18 cellular contexts compared by ENCODE assay signal in the genomic region with DNA sequence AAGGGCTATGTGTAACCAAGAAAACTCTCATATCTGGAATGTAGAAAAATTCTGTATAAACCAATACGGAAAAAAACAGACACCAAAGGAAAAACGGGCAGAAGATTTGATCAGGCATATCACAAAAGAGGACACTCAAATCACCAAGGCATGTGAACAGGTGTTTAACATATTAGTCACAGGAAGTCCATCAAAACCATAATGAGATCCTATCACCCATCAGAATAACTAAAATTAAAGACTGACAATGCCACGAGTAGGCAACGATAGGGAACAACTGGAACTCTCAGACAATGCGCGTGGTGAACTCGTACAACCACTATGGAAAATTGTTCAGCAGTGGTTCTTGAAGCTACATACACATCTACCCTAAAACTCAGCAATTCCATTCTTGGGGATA.
DNase-seq lines count a peak whose midpoint lies in the region; ATAC-seq and TF ChIP-seq lines count a peak whose summit lies in the region.
"Had no signal": no experiment of that assay in that cellular context is flagged by ENCODE, and none has a peak within 500 bp of the region (broad histone marks: within the 10 kb centered on the region; RNA-seq: fewer than 3 reads in every experiment).

No MANE protein-coding gene starts in this region.

- CTCF ChIA-PET in activated B cell treated with CpG ODN at 0.5 μM for 24 hours (lab: Charles Lee): no interaction called here

- intact Hi-C loops in left ventricle myocardium inferior (cut with micrococcal nuclease): no loop called here
- intact Hi-C loops in cardiac septum (cut with DNase I): no loop called here
- intact Hi-C loops in activated B cell treated with CpG ODN at 0.5 μM for 24 hours (cut with micrococcal nuclease): no loop called here
- intact Hi-C loops in gastrocnemius medialis (cut with DNase I; ENCODE audit: low total_unique reads): no loop called here

- DNase-seq in left ventricle myocardium inferior: no peak
- DNase-seq in cardiac septum (ENCODE audit: low spot score): no peak
- no peak for DNase-seq in activated B cell treated with CpG ODN at 0.5 μM for 24 hours
- no peak for DNase-seq in memory B cell (ENCODE audit: low spot score in 2 of 2)
- DNase-seq in gastrocnemius medialis: no peak
- no peak for DNase-seq in HK-2 (ENCODE audit: unreplicated experiment)
- DNase-seq: 8988T; Calu3; CD8-positive, alpha-beta T cell; DMS79; GDM1; HCEC 1CT had no signal

- no peaks in the 10 kb centered on the region for H3K27me3 ChIP-seq in left ventricle myocardium inferior (ENCODE audit: low read depth)
- H3K27me3 ChIP-seq in gastrocnemius medialis: no peaks in the 10 kb centered on the region
- H3K27me3 ChIP-seq: BLaER1 treated with 17β-estradiol and CSF1 and Interleukin-3, amounts not matched to agents 10 nM and 100 nM had no signal

- H3K27ac ChIP-seq in left ventricle myocardium inferior (replicated peaks) (peak overlapping the region; percentile 83), gastrocnemius medialis (peak overlapping the region in 3 of 4 donors; percentile 73 to 79 (median 78))
- H3K27ac ChIP-seq: BLaER1 treated with 17β-estradiol and CSF1 and Interleukin-3, amounts not matched to agents 10 nM and 100 nM had no signal

- TF ChIP-seq CTCF in left ventricle myocardium inferior (IDR thresholded peaks at IDR 0.05; ENCODE audit: borderline replicate concordance) (no peak), activated B cell treated with CpG ODN at 0.5 μM for 24 hours (IDR thresholded peaks at IDR 0.05) (no peak), gastrocnemius medialis (IDR thresholded peaks at IDR 0.05 in 4 of 5, conservative IDR thresholded peaks at IDR 0.05 in 1 of 5) (no peak)

- H3K4me1 Mint-ChIP-seq in activated B cell treated with CpG ODN at 0.5 μM for 24 hours (peaks cover 82% of the 10 kb centered on the region), memory B cell (peaks cover 69% of the 10 kb centered on the region)

- in situ Hi-C loops in gastrocnemius medialis (cut with MboI; ENCODE audit: low sequenced_read_pairs in 4 of 4): no loop called here

- H3K4me3 Mint-ChIP-seq in activated B cell treated with CpG ODN at 0.5 μM for 24 hours: peak overlapping the region; percentile 8
- H3K4me3 Mint-ChIP-seq in memory B cell: no peak overlapping the region
- H3K4me3 Mint-ChIP-seq: B cell; CD8-positive, alpha-beta T cell; GM23338 had no signal

- ATAC-seq in activated B cell treated with CpG ODN at 0.5 μM for 24 hours (ENCODE audit: low read depth): no peak
- no peak for ATAC-seq in memory B cell (ENCODE audit: low read depth)
- no peak for ATAC-seq in gastrocnemius medialis
- ATAC-seq in HG02852 (IDR thresholded peaks at IDR 0.05; ENCODE audit: unreplicated experiment): no peak
- no peak for ATAC-seq in esophagus mucosa
- ATAC-seq: CD8-positive, alpha-beta T cell; GM23338 had no signal

- no peak overlapping the region for H3K4me3 ChIP-seq in left ventricle myocardium inferior
- H3K4me3 ChIP-seq in gastrocnemius medialis: no peak overlapping the region
- H3K4me3 ChIP-seq: BLaER1 treated with 17β-estradiol and CSF1 and Interleukin-3, amounts not matched to agents 10 nM and 100 nM; GM23338 had no signal

- H3K27ac Mint-ChIP-seq in activated B cell treated with CpG ODN at 0.5 μM for 24 hours (no peak overlapping the region), memory B cell (peak overlapping the region; percentile 47)
- H3K27ac Mint-ChIP-seq: B cell; CD8-positive, alpha-beta T cell; GM23338 had no signal

- TF ChIP-seq POLR2A in gastrocnemius medialis (IDR thresholded peaks at IDR 0.05): no peak

- H3K9me3 Mint-ChIP-seq in activated B cell treated with CpG ODN at 0.5 μM for 24 hours (no peaks in the 10 kb centered on the region), memory B cell (no peaks in the 10 kb centered on the region)
- H3K9me3 Mint-ChIP-seq: CD8-positive, alpha-beta T cell; GM23338; IgD-negative memory B cell had no signal

- H3K27me3 Mint-ChIP-seq in activated B cell treated with CpG ODN at 0.5 μM for 24 hours (no peaks in the 10 kb centered on the region), memory B cell (no peaks in the 10 kb centered on the region)
- H3K27me3 Mint-ChIP-seq: B cell, IgD-negative memory B cell had no signal

- H3K36me3 ChIP-seq in left ventricle myocardium inferior (no peaks in the 10 kb centered on the region), gastrocnemius medialis (no peaks in the 10 kb centered on the region)

- H3K9me3 ChIP-seq in left ventricle myocardium inferior (replicated peaks) (no peaks in the 10 kb centered on the region), gastrocnemius medialis (no peaks in the 10 kb centered on the region)

- H3K36me3 Mint-ChIP-seq in activated B cell treated with CpG ODN at 0.5 μM for 24 hours (ENCODE audit: low read depth): peaks cover 4% of the 10 kb centered on the region
- peaks cover 6% of the 10 kb centered on the region for H3K36me3 Mint-ChIP-seq in memory B cell
- H3K36me3 Mint-ChIP-seq: CD8-positive, alpha-beta T cell; IgD-negative memory B cell had no signal

- POLR2A ChIA-PET in activated B cell treated with CpG ODN at 0.5 μM for 24 hours (lab: Charles Lee): interaction anchor here (0.6 kb wide), 1 partner anchor 434 kb away, joined by 5 read pairs; no protein-coding TSS in a partner anchor

- peaks cover 63% of the 10 kb centered on the region for H3K4me1 ChIP-seq in left ventricle myocardium inferior
- H3K4me1 ChIP-seq in gastrocnemius medialis: peaks cover 30 to 34% of the 10 kb centered on the region in 2 donors
